In the genomic region with DNA sequence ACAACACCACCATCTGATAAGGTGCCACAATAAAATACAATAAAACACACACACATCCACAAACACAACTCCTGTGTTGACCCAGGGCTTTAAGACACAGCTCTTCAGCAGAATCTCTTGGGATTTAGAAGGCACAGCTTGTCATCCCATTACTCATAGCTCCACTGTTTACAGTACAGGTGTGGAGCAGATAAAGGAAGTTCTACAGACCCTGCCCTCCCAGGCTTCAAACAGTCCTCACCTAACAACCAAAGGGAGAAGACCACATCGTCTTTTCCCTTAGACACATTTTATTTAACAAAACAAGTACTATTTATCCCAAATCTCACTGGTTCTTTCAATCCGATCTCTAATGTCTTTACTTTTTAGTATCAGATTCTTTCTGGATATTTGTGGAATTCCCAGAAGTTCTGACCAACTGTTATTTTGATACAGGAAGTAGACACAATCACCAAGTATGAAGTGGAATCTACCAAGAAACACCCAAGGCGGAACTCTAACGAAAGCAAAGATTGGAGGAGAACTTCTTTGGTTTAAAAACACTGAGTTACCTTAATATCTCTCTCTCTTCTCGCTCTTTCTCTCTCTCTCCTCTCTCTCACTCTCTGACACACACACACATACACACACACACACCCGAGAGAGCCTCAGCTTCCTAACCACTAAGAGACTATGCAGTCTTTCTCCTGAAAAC, we compare ENCODE assay signal across 1 cellular context.
TF ChIP-seq lines count a peak whose summit lies in the region.

No MANE protein-coding gene starts in this region.

TF ChIP-seq in WTC11, 78 proteins besides CTCF, POLR2A, EP300 and RAD21 (continued from another document):
- TF ChIP-seq IRF1 (CRISPR knock-in tag; IDR thresholded peaks at IDR 0.05) (no peak), ESRRA (CRISPR knock-in tag; IDR thresholded peaks at IDR 0.05; ENCODE audit: borderline replicate concordance) (no peak), CREB1 (CRISPR knock-in tag; IDR thresholded peaks at IDR 0.05) (no peak), ZNF263 (CRISPR knock-in tag; IDR thresholded peaks at IDR 0.05; ENCODE audit: low read depth) (no peak), JUN (CRISPR knock-in tag; IDR thresholded peaks at IDR 0.05) (no peak), E2F1 (CRISPR knock-in tag; IDR thresholded peaks at IDR 0.05) (no peak)
- TF ChIP-seq, protein P1, sequence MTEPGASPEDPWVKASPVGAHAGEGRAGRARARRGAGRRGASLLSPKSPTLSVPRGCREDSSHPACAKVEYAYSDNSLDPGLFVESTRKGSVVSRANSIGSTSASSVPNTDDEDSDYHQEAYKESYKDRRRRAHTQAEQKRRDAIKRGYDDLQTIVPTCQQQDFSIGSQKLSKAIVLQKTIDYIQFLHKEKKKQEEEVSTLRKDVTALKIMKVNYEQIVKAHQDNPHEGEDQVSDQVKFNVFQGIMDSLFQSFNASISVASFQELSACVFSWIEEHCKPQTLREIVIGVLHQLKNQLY (CRISPR knock-in tag; IDR thresholded peaks at IDR 0.05) = no peak
